ENCODE assay signal across 35 cellular contexts in genomic region chr6:124777834-124778233, GRCh38.
"Had no signal": no experiment of that assay in that cellular context is flagged by ENCODE, and none has a peak within 500 bp of the region (broad histone marks: within the 10 kb centered on the region; RNA-seq: fewer than 3 reads in every experiment).

No MANE protein-coding gene starts in this region.

- H3K9me3 ChIP-seq: MG63 had no signal

- H3K36me3 ChIP-seq: MG63 had no signal

- DNase-seq: Karpas-422, Kasumi-1, KG1, MG63, MM.1S, MV-4-11, NCI-H1048, NCI-H1092, NCI-H1092 treated with DMSO at 0.1 percent for 48 hours, NCI-H1105, NCI-H1105 treated with DMSO at 0.1 percent for 48 hours, NCI-H1417, NCI-H1417 treated with DMSO at 0.1 percent for 48 hours, NCI-H1436, NCI-H1436 treated with DMSO at 0.1 percent for 48 hours, NCI-H146, NCI-H1694, NCI-H1694 treated with DMSO at 0.1 percent for 48 hours, NCI-H187, NCI-H187 treated with DMSO at 0.1 percent for 48 hours, NCI-H1930, NCI-H2029, NCI-H2029 treated with DMSO at 0.1 percent for 48 hours, NCI-H2081, NCI-H2081 treated with DMSO at 0.1 percent for 48 hours, NCI-H2107, NCI-H2171, NCI-H2171 treated with DMSO at 0.1 percent for 48 hours, NCI-H226, NCI-H345, NCI-H446, NCI-H446 treated with DMSO at 0.1 percent for 48 hours, NCI-H510A, NCI-H510A treated with DMSO at 0.1 percent for 48 hours had no signal

- H3K4me2 ChIP-seq: KMS-11 had no signal

- H3K27ac ChIP-seq: KMS-11 had no signal

- H3K27me3 ChIP-seq: MG63 had no signal

- H3K4me3 ChIP-seq: MG63 had no signal

- H3K9ac ChIP-seq: KMS-11 had no signal
